Comparison of ENCODE assay signal across 9 cellular contexts in genomic region chr18:79439201-79440023, GRCh38. TPM values are rescaled to one million over a fixed set of nuclear protein-coding genes. Genes with fewer than 3 reads are reported as not detected.
DNase-seq lines count a peak whose midpoint lies in the region; ATAC-seq and TF ChIP-seq lines count a peak whose summit lies in the region.
"Had no signal": no experiment of that assay in that cellular context is flagged by ENCODE, and none has a peak within 500 bp of the region (broad histone marks: within the 10 kb centered on the region; RNA-seq: fewer than 3 reads in every experiment).

No MANE protein-coding gene starts in this region.

- no peak overlapping the region for H3K4me3 Mint-ChIP-seq in natural killer cell treated with Interleukin-12 subunit alpha and Interleukin-12 subunit beta and Interleukin-15 and Interleukin-18, amount 100 ng/mL, for 72 hours
- H3K4me3 Mint-ChIP-seq in osteocyte (ENCODE audit: unreplicated experiment) = no peak overlapping the region

- H3K9ac ChIP-seq in DND-41 (ENCODE audit: low read depth, low read length) = no peak overlapping the region

- no peaks in the 10 kb centered on the region for H3K27me3 Mint-ChIP-seq in natural killer cell treated with Interleukin-12 subunit alpha and Interleukin-12 subunit beta and Interleukin-15 and Interleukin-18, amount 100 ng/mL, for 72 hours
- no peaks in the 10 kb centered on the region for H3K27me3 Mint-ChIP-seq in osteocyte (ENCODE audit: unreplicated experiment)

- H3K27ac Mint-ChIP-seq in natural killer cell treated with Interleukin-12 subunit alpha and Interleukin-12 subunit beta and Interleukin-15 and Interleukin-18, amount 100 ng/mL, for 72 hours = no peak overlapping the region
- H3K27ac Mint-ChIP-seq in osteocyte (ENCODE audit: unreplicated experiment) = no peak overlapping the region

- H3K36me3 Mint-ChIP-seq in natural killer cell treated with Interleukin-12 subunit alpha and Interleukin-12 subunit beta and Interleukin-15 and Interleukin-18, amount 100 ng/mL, for 72 hours = no peaks in the 10 kb centered on the region
- H3K36me3 Mint-ChIP-seq in osteocyte (ENCODE audit: unreplicated experiment) = no peaks in the 10 kb centered on the region

- peaks cover 7 to 9% of the 10 kb centered on the region in 2 donors for H3K4me1 Mint-ChIP-seq in natural killer cell treated with Interleukin-12 subunit alpha and Interleukin-12 subunit beta and Interleukin-15 and Interleukin-18, amount 100 ng/mL, for 72 hours (ENCODE audit: low read depth in 2 of 2)
- peaks cover 8% of the 10 kb centered on the region for H3K4me1 Mint-ChIP-seq in osteocyte (ENCODE audit: unreplicated experiment)

- no peak overlapping the region for H3K4me2 ChIP-seq in DND-41 (ENCODE audit: insufficient read depth, low read length)

- H4K20me1 ChIP-seq in DND-41 (ENCODE audit: insufficient read depth, low read length) = peaks cover 40% of the 10 kb centered on the region

- H3K36me3 ChIP-seq in DND-41 (ENCODE audit: insufficient read depth, low read length) = peaks cover 5% of the 10 kb centered on the region; the same call in 1 of the 2 replicates

- 0 out of 2 replicates have a peak, but pooled peaks cover 8% of the 10 kb centered on the region for H3K4me1 ChIP-seq in DND-41 (ENCODE audit: insufficient read depth, low read length)

- ATAC-seq in DND-41 (ENCODE audit: insufficient read depth, low read depth) = no peak
- no peak for ATAC-seq in natural killer cell treated with Interleukin-12 subunit alpha and Interleukin-12 subunit beta and Interleukin-15 and Interleukin-18, amount 100 ng/mL, for 72 hours

- DNase-seq in DND-41 (peak; percentile 16), cerebellum (ENCODE audit: low spot score) (no peak), osteocyte (ENCODE audit: extremely low spot score, unreplicated experiment) (no peak)
- peak; percentile 10 for DNase-seq in effector CD8-positive, alpha-beta T cell (lab: John Stamatoyannopoulos, UW)
- DNase-seq in stimulated activated CD4-positive, alpha-beta T cell treated with anti-CD3 and anti-CD28 coated beads, Interleukin-15, amount 100 ng/mL, for 24 hours = peak; percentile 62
- DNase-seq in natural killer cell treated with Interleukin-12 subunit alpha and Interleukin-12 subunit beta and Interleukin-15 and Interleukin-18, amount 100 ng/mL, for 72 hours (ENCODE audit: low spot score) = no peak
- no peak for DNase-seq in NK-92 treated with Interleukin-12 subunit alpha and Interleukin-12 subunit beta, amount 100 ng/mL, for 24 hours (lab: John Stamatoyannopoulos, UW)
- DNase-seq: DMS53 had no signal

- no peaks in the 10 kb centered on the region for H3K9me3 Mint-ChIP-seq in natural killer cell treated with Interleukin-12 subunit alpha and Interleukin-12 subunit beta and Interleukin-15 and Interleukin-18, amount 100 ng/mL, for 72 hours
- no peaks in the 10 kb centered on the region for H3K9me3 Mint-ChIP-seq in osteocyte (ENCODE audit: unreplicated experiment)

- H3K27ac ChIP-seq in DND-41 (ENCODE audit: low read length) (no peak overlapping the region), VCaP (peak overlapping the region; percentile 75)

- no peaks in the 10 kb centered on the region for H3K79me2 ChIP-seq in DND-41 (ENCODE audit: insufficient read depth, low read length)

- H3K9me3 ChIP-seq in DND-41 (ENCODE audit: insufficient read depth, low read length, severe bottlenecking) = no peaks in the 10 kb centered on the region

- no peak overlapping the region for H3K4me3 ChIP-seq in DND-41 (ENCODE audit: low read depth in 1 of 2, low read length in 2 of 2)

- no peaks in the 10 kb centered on the region for H3K27me3 ChIP-seq in DND-41 (ENCODE audit: insufficient read depth, low read length, poor library complexity)

- no peak overlapping the region for H2AFZ ChIP-seq in DND-41 (ENCODE audit: low read depth, low read length)

- TF ChIP-seq CTCF in DND-41 (IDR thresholded peaks at IDR 0.05; ENCODE audit: borderline replicate concordance, extremely low read depth, low read length, poor library complexity, severe bottlenecking) = no peak
- no peak for TF ChIP-seq CTCF in VCaP (conservative IDR thresholded peaks at IDR 0.05)
- TF ChIP-seq CTCF in osteocyte (IDR thresholded peaks at IDR 0.05) = no peak

RNA-seq across cellular contexts. Expression of gene NFATC1, which starts 43.7 kb away (rescaled TPM):
- 10 to 100 TPM; 22.3 to 34.4 TPM for total RNA-seq in natural killer cell treated with Interleukin-12 subunit alpha and Interleukin-12 subunit beta and Interleukin-15 and Interleukin-18, amount 100 ng/mL, for 72 hours
- total RNA-seq in cerebellum (2.7 TPM), osteocyte (5.9 and 8.1 TPM in 2 replicates)

Comparison
In these comparisons a context has a peak if more than half of its experiments do, and no peak if none do; other contexts are left out.
1. DNase-seq: peak in DND-41 (single experiment), effector CD8-positive, alpha-beta T cell (single experiment) and stimulated activated CD4-positive, alpha-beta T cell treated with anti-CD3 and anti-CD28 coated beads, Interleukin-15, amount 100 ng/mL, for 24 hours (single experiment); none in natural killer cell treated with Interleukin-12 subunit alpha and Interleukin-12 subunit beta and Interleukin-15 and Interleukin-18, amount 100 ng/mL, for 72 hours (single experiment), cerebellum (single experiment), osteocyte (single experiment) and NK-92 treated with Interleukin-12 subunit alpha and Interleukin-12 subunit beta, amount 100 ng/mL, for 24 hours (single experiment).